In genomic region chr11:97956904-97957303, GRCh38 we compare ENCODE assay signal across 22 cellular contexts.
DNase-seq lines count a peak whose midpoint lies in the region; ATAC-seq, FAIRE-seq and TF ChIP-seq lines count a peak whose summit lies in the region.
"Had no signal": no experiment of that assay in that cellular context is flagged by ENCODE, and none has a peak within 500 bp of the region (broad histone marks: within the 10 kb centered on the region; RNA-seq: fewer than 3 reads in every experiment).

No MANE protein-coding gene starts in this region.

- H4K20me1 ChIP-seq in GM23338 (replicated peaks; ENCODE audit: insufficient read depth) (no peaks in the 10 kb centered on the region), K562 (replicated peaks; ENCODE audit: control insufficient read depth, insufficient read depth, low read length) (no peaks in the 10 kb centered on the region), osteoblast (ENCODE audit: insufficient read depth, low read length) (no peaks in the 10 kb centered on the region)

- H3K4me3 ChIP-seq in AG10803 (ENCODE audit: low read length): no peak overlapping the region
- no peak overlapping the region for H3K4me3 ChIP-seq in GM23338
- H3K4me3 ChIP-seq in K562: no peak overlapping the region
- H3K4me3 ChIP-seq in osteoblast (ENCODE audit: insufficient read depth, low read length): no peak overlapping the region
- H3K4me3 ChIP-seq in transverse colon: no peak overlapping the region
- H3K4me3 ChIP-seq: A549, GM12878 had no signal

- H3K27me3 Mint-ChIP-seq in GM23338 (ENCODE audit: insufficient read depth, low read depth, poor library complexity): no peaks in the 10 kb centered on the region
- no peaks in the 10 kb centered on the region for H3K27me3 Mint-ChIP-seq in activated naive CD4-positive, alpha-beta T cell treated with anti-CD3 and anti-CD28 coated beads, Interleukin-2, amount 10 ng/mL, durations not matched to agents 7 days and 5 days

- H3K27ac Mint-ChIP-seq in GM23338: no peak overlapping the region
- no peak overlapping the region for H3K27ac Mint-ChIP-seq in activated naive CD4-positive, alpha-beta T cell treated with anti-CD3 and anti-CD28 coated beads, Interleukin-2, amount 10 ng/mL, durations not matched to agents 7 days and 5 days
- H3K27ac Mint-ChIP-seq: CD8-positive, alpha-beta T cell had no signal

- no peaks in the 10 kb centered on the region for H3K36me3 ChIP-seq in GM23338 (ENCODE audit: insufficient read depth)
- 0 out of 3 replicates have a peak, but pooled peaks cover 2% of the 10 kb centered on the region for H3K36me3 ChIP-seq in K562 (ENCODE audit: control insufficient read depth, insufficient read depth, low read length)
- no peaks in the 10 kb centered on the region for H3K36me3 ChIP-seq in osteoblast (ENCODE audit: insufficient read depth, low read length)
- H3K36me3 ChIP-seq in transverse colon: no peaks in the 10 kb centered on the region

- H3F3A ChIP-seq in GM23338 (replicated peaks; ENCODE audit: low read depth): no peaks in the 10 kb centered on the region

- H3K9ac ChIP-seq in K562 (ENCODE audit: insufficient read depth in 1 of 2, low read depth in 2 of 2, low read length in 2 of 2): no peak overlapping the region

- no peaks in the 10 kb centered on the region for H3K4me1 ChIP-seq in GM23338 (ENCODE audit: insufficient read depth)
- H3K4me1 ChIP-seq in K562 (replicated peaks in 1 of 2; ENCODE audit: control insufficient read depth in 2 of 2, insufficient read depth in 2 of 2, low read length in 2 of 2): peaks cover 0 to 3% of the 10 kb centered on the region in 2 experiments; a peak in 1 of 5 replicates
- H3K4me1 ChIP-seq in osteoblast (ENCODE audit: insufficient read depth, low read length): no peaks in the 10 kb centered on the region
- no peaks in the 10 kb centered on the region for H3K4me1 ChIP-seq in transverse colon
- H3K4me1 ChIP-seq: A549 had no signal

- H2AFZ ChIP-seq in GM23338: peak overlapping the region; percentile 16; the same call in 1 of the 2 replicates
- peak overlapping the region; percentile 34; the same call in 1 of the 2 replicates for H2AFZ ChIP-seq in K562 (ENCODE audit: low read depth, low read length)
- peak overlapping the region; percentile 3 for H2AFZ ChIP-seq in osteoblast (ENCODE audit: low read length)

- H3K36me3 Mint-ChIP-seq in GM23338 (ENCODE audit: low read depth): no peaks in the 10 kb centered on the region
- H3K36me3 Mint-ChIP-seq in activated naive CD4-positive, alpha-beta T cell treated with anti-CD3 and anti-CD28 coated beads, Interleukin-2, amount 10 ng/mL, durations not matched to agents 7 days and 5 days: no peaks in the 10 kb centered on the region
- H3K36me3 Mint-ChIP-seq: CD8-positive, alpha-beta T cell had no signal

- no peak for TF ChIP-seq RAD21 in K562 (CRISPR knock-in tag; conservative IDR thresholded peaks at IDR 0.05 in 1 of 2, IDR thresholded peaks at IDR 0.05 in 1 of 2)

- no peak overlapping the region for H3K4me3 Mint-ChIP-seq in GM23338
- H3K4me3 Mint-ChIP-seq in activated naive CD4-positive, alpha-beta T cell treated with anti-CD3 and anti-CD28 coated beads, Interleukin-2, amount 10 ng/mL, durations not matched to agents 7 days and 5 days: no peak overlapping the region
- H3K4me3 Mint-ChIP-seq: CD8-positive, alpha-beta T cell had no signal

- H3K27ac ChIP-seq in GM23338 (ENCODE audit: low read depth): no peak overlapping the region
- H3K27ac ChIP-seq in K562 (ENCODE audit: extremely low read depth, low read depth, low read length): no peak overlapping the region
- H3K27ac ChIP-seq in osteoblast (ENCODE audit: low read depth, low read length): no peak overlapping the region
- no peak overlapping the region for H3K27ac ChIP-seq in transverse colon
- H3K27ac ChIP-seq: A549 had no signal

- H3K79me2 ChIP-seq in GM23338 (replicated peaks; ENCODE audit: insufficient read depth) (no peaks in the 10 kb centered on the region), K562 (ENCODE audit: control insufficient read depth, insufficient read depth, low read length) (no peaks in the 10 kb centered on the region), osteoblast (ENCODE audit: insufficient read depth, low read length) (no peaks in the 10 kb centered on the region)

- CTCF ChIA-PET in K562 (lab: Yijun Ruan, JAX; ENCODE audit: low intra/inter-chr PET ratio): no interaction called here
- CTCF ChIA-PET in activated naive CD4-positive, alpha-beta T cell treated with anti-CD3 and anti-CD28 coated beads, Interleukin-2, amount 10 ng/mL, durations not matched to agents 7 days and 5 days (lab: Charles Lee): no interaction called here

- H3K27me3 ChIP-seq in GM23338 (ENCODE audit: insufficient read depth) (no peaks in the 10 kb centered on the region), K562 (ENCODE audit: control insufficient read depth in 2 of 2, insufficient read depth in 2 of 2, low read length in 2 of 2) (no peaks in the 10 kb centered on the region), osteoblast (ENCODE audit: insufficient read depth, low read length) (no peaks in the 10 kb centered on the region), transverse colon (no peaks in the 10 kb centered on the region)

- intact Hi-C loops in K562 (cut with micrococcal nuclease) (no loop called here), transverse colon (cut with DNase I; ENCODE audit: low total_unique reads) (no loop called here)

- no peaks in the 10 kb centered on the region for H3K9me3 Mint-ChIP-seq in GM23338
- peaks cover 1% of the 10 kb centered on the region for H3K9me3 Mint-ChIP-seq in activated naive CD4-positive, alpha-beta T cell treated with anti-CD3 and anti-CD28 coated beads, Interleukin-2, amount 10 ng/mL, durations not matched to agents 7 days and 5 days

- TF ChIP-seq EP300 in K562 (IDR thresholded peaks at IDR 0.05; ENCODE audit: low read length) (no peak), transverse colon (IDR thresholded peaks at IDR 0.05; ENCODE audit: low read depth) (no peak)

- 44% methylated on average over 2 of the region's 2 CpGs for WGBS in K562 (ENCODE audit: insufficient coverage, low coverage, missing lambda C conversion rate)
- 31 to 38% methylated on average over 2 of the region's 2 CpGs for WGBS in transverse colon (ENCODE audit: low coverage in 1 of 2), 2 donors

- TF ChIP-seq CTCF in AG10803 (conservative IDR thresholded peaks at IDR 0.05; ENCODE audit: low read length) (no peak), GM23338 (conservative IDR thresholded peaks at IDR 0.05; ENCODE audit: low read depth in 2 of 2) (no peak), K562 (IDR thresholded peaks at IDR 0.05 in 2 of 3, conservative IDR thresholded peaks at IDR 0.05 in 1 of 3; ENCODE audit: insufficient read depth in 2 of 3, low read depth in 1 of 3, low read length in 3 of 3) (no peak), osteoblast (IDR thresholded peaks at IDR 0.05; ENCODE audit: extremely low read depth, low read depth, low read length) (no peak), transverse colon (IDR thresholded peaks at IDR 0.05) (no peak)

- POLR2A ChIA-PET in K562 (lab: Yijun Ruan, JAX): interaction anchor here (0.6 kb wide), 1 partner anchor 194 kb away, joined by 6 read pairs; no protein-coding TSS in a partner anchor

- H3K9me2 ChIP-seq in GM23338 (ENCODE audit: insufficient read depth): no peaks in the 10 kb centered on the region

- H3K4me2 ChIP-seq in GM23338 (no peak overlapping the region), K562 (ENCODE audit: insufficient read depth, low read length) (no peak overlapping the region), osteoblast (ENCODE audit: insufficient read depth, low read length) (no peak overlapping the region)
- H3K4me2 ChIP-seq: A549 had no signal

- no peaks in the 10 kb centered on the region for H3K9me1 ChIP-seq in K562 (ENCODE audit: control insufficient read depth, insufficient read depth, low read length)

- no TSS peak for BruUV-seq in K562 (replicated peaks; lab: Mats Ljungman, UMichigan)

- TF ChIP-seq POLR2A in K562 (conservative IDR thresholded peaks at IDR 0.05): no peak
- no peak for TF ChIP-seq POLR2A in transverse colon (IDR thresholded peaks at IDR 0.05)

- peaks cover 12% of the 10 kb centered on the region for H3K9me3 ChIP-seq in K562 (replicated peaks; ENCODE audit: control insufficient read depth, insufficient read depth, low read depth, low read length)
- H3K9me3 ChIP-seq in osteoblast (ENCODE audit: low read depth, low read length): no peaks in the 10 kb centered on the region
- H3K9me3 ChIP-seq in transverse colon: peaks cover 0 to 3% of the 10 kb centered on the region in 2 donors
- H3K9me3 ChIP-seq: A549 had no signal

- DNase-seq in AG10803 (ENCODE audit: low read depth) (peak; percentile 21), GM23338 (ENCODE audit: low spot score) (peak; percentile 28), K562 (ENCODE audit: extremely low read depth in 1 of 4, low spot score in 3 of 4) (no peak), osteoblast (ENCODE audit: insufficient read length, low spot score, missing footprints) (no peak), transverse colon (no peak)
- no peak for DNase-seq in activated naive CD4-positive, alpha-beta T cell treated with anti-CD3 and anti-CD28 coated beads, Interleukin-2, amount 10 ng/mL, durations not matched to agents 7 days and 5 days
- DNase-seq: 8988T; ACHN; C1 segment of cervical spinal cord; CD8-positive, alpha-beta T cell; DMS 273 treated with DMSO at 0.1 percent for 48 hours; DMS79; EL; GDM1; H7 had no signal

- H3K4me1 Mint-ChIP-seq in GM23338: no peaks in the 10 kb centered on the region
- no peaks in the 10 kb centered on the region for H3K4me1 Mint-ChIP-seq in activated naive CD4-positive, alpha-beta T cell treated with anti-CD3 and anti-CD28 coated beads, Interleukin-2, amount 10 ng/mL, durations not matched to agents 7 days and 5 days

- peak; percentile 46; the same call in 2 of the 3 replicates for ATAC-seq in GM23338
- ATAC-seq in K562: no peak; the same call in 2 of the 3 replicates
- ATAC-seq in GM19328 (IDR thresholded peaks at IDR 0.05; ENCODE audit: unreplicated experiment): no peak
- ATAC-seq: A549; CD8-positive, alpha-beta T cell; GM12878; HCT116 had no signal

- FAIRE-seq in K562 (lab: Jason Lieb, UNC): no peak
- FAIRE-seq: A549, D721Med, GM12878, GM19239, H1 had no signal

- in situ Hi-C loops in K562 (cut with MboI) (no loop called here), transverse colon (cut with MboI; ENCODE audit: low pct_ligation_motif_present in 1 of 4, low pct_unique_long_range_greater_than_20kb in 1 of 4, low sequenced_read_pairs in 3 of 4) (no loop called here)

TF ChIP-seq in GM23338, 12 proteins besides CTCF, POLR2A, EP300 and RAD21 (continues in another document):
- TF ChIP-seq EZH2 (IDR thresholded peaks at IDR 0.05; ENCODE audit: low read depth, unreplicated experiment): no peak
- no peak for TF ChIP-seq EZH2phosphoT487 (IDR thresholded peaks at IDR 0.05; ENCODE audit: unreplicated experiment)
- no peak for TF ChIP-seq ZNF114 (CRISPR knock-in tag; IDR thresholded peaks at IDR 0.05)
- no peak for TF ChIP-seq NANOG (IDR thresholded peaks at IDR 0.05; ENCODE audit: borderline replicate concordance)

Comparison
In these comparisons a context has a peak if more than half of its experiments do, and no peak if none do; other contexts are left out.
1. DNase-seq: peak in AG10803 (single experiment) and GM23338 (single experiment); none in K562 (0 of 4), osteoblast (single experiment), transverse colon (single experiment) and activated naive CD4-positive, alpha-beta T cell treated with anti-CD3 and anti-CD28 coated beads, Interleukin-2, amount 10 ng/mL, durations not matched to agents 7 days and 5 days (single experiment).
2. Peak in every context shown above with its lines, with median percentiles within 50 percentile points of each other: H2AFZ ChIP-seq.